38 cellular contexts compared by ENCODE assay signal in genomic region chr12:102939059-102939458, GRCh38. TPM values are rescaled to one million over a fixed set of nuclear protein-coding genes. Genes with fewer than 3 reads are reported as not detected.
"Had no signal": no experiment of that assay in that cellular context is flagged by ENCODE, and none has a peak within 500 bp of the region (broad histone marks: within the 10 kb centered on the region; RNA-seq: fewer than 3 reads in every experiment).

No MANE protein-coding gene starts in this region.

- H3K27ac Mint-ChIP-seq: activated B cell treated with CpG ODN at 0.5 μM for 24 hours; activated CD4-positive, alpha-beta memory T cell treated with anti-CD3 and anti-CD28 coated beads for 36 hours; activated CD4-positive, alpha-beta T cell treated with anti-CD3 and anti-CD28 coated beads, Interleukin-2, amount 10 ng/mL, durations not matched to agents 24 days and 14 days; activated CD8-positive, alpha-beta T cell treated with anti-CD3 and anti-CD28 coated beads for 36 hours; activated naive CD4-positive, alpha-beta T cell treated with anti-CD3 and anti-CD28 coated beads for 36 hours; activated naive CD4-positive, alpha-beta T cell treated with anti-CD3 and anti-CD28 coated beads, Interleukin-2, amount 50 U/mL, for 72 hours; activated naive CD8-positive, alpha-beta T cell treated with anti-CD3 and anti-CD28 coated beads for 36 hours; activated T-cell treated with anti-CD3 and anti-CD28 coated beads, Interleukin-2, amount 50 U/mL, for 72 hours; activated T-helper 1 cell treated with anti-CD3 and anti-CD28 coated beads, Interleukin-12 subunit alpha, Interleukin-12 subunit beta, Interleukin-2, Interleukin-4 antibody, amounts not matched to agents 30 ng/mL and 10 ng/mL and 1 ng/mL, durations not matched to agents 14 hours and 24 hours and 36 hours; activated T-helper 17 cell treated with anti-CD3 and anti-CD28 coated beads, Interleukin-2, amount 50 U/mL, for 72 hours; T-helper 1 cell treated with Interleukin-12 subunit alpha and Interleukin-12 subunit beta and Interleukin-4 antibody, amounts not matched to agents 30 μg/mL and 1 μg/mL, for 36 hours; T-helper 2 cell treated with Interferon-gamma antibody and Interleukin-4, amounts not matched to agents 5 μg/mL and 100 μg/mL, for 36 hours had no signal

- H3K4me1 Mint-ChIP-seq: activated B cell treated with CpG ODN at 0.5 μM for 24 hours; activated CD4-positive, alpha-beta T cell treated with anti-CD3 and anti-CD28 coated beads, Interleukin-2, amount 10 ng/mL, durations not matched to agents 24 days and 14 days; activated naive CD8-positive, alpha-beta T cell treated with anti-CD3 and anti-CD28 coated beads for 36 hours; activated T-helper 17 cell treated with anti-CD3 and anti-CD28 coated beads, Interleukin-2, amount 50 U/mL, for 72 hours had no signal

- H3K9me3 ChIP-seq: adrenal gland, body of pancreas had no signal

- H3K27ac ChIP-seq: adrenal gland, body of pancreas, brain microvascular endothelial cell, breast epithelium, VCaP had no signal

- H3K27me3 ChIP-seq: adrenal gland, body of pancreas, brain microvascular endothelial cell had no signal

- DNase-seq: activated B cell treated with CpG ODN at 0.5 μM for 24 hours; activated CD4-positive, alpha-beta memory T cell treated with anti-CD3 and anti-CD28 coated beads for 36 hours; activated CD4-positive, alpha-beta T cell treated with anti-CD3 and anti-CD28 coated beads for 4 hours; activated CD4-positive, alpha-beta T cell treated with anti-CD3 and anti-CD28 coated beads, Interleukin-2, amount 50 U/mL, for 1 hour; activated CD4-positive, alpha-beta T cell treated with anti-CD3 and anti-CD28 coated beads, Interleukin-2, amount 50 U/mL, for 4 hours; activated CD4-positive, CD25-positive, alpha-beta regulatory T cell treated with anti-CD3 and anti-CD28 coated beads, Interleukin-2, amount 50 U/mL, for 72 hours; activated CD8-positive, alpha-beta memory T cell treated with anti-CD3 and anti-CD28 coated beads, Interleukin-2, amount 50 U/mL, for 4 hours; activated CD8-positive, alpha-beta T cell treated with anti-CD3 and anti-CD28 coated beads for 36 hours; activated effector memory CD4-positive, alpha-beta T cell treated with anti-CD3 and anti-CD28 coated beads, Interleukin-2, amount 50 U/mL, for 16 hours; activated gamma-delta T cell treated with Interleukin-2 at 50 U/mL for 16 hours; activated naive CD4-positive, alpha-beta T cell; activated naive CD4-positive, alpha-beta T cell treated with anti-CD3 and anti-CD28 coated beads for 36 hours; activated naive CD4-positive, alpha-beta T cell treated with anti-CD3 and anti-CD28 coated beads, Interleukin-2, amount 50 U/mL, for 16 hours; activated naive CD8-positive, alpha-beta T cell treated with anti-CD3 and anti-CD28 coated beads for 36 hours; activated T-cell treated with anti-CD3 and anti-CD28 coated beads for 4 hours; activated T-cell treated with anti-CD3 and anti-CD28 coated beads, Interleukin-2, amount 50 U/mL, for 1 hour; activated T-cell treated with anti-CD3 and anti-CD28 coated beads, Interleukin-2, amount 50 U/mL, for 4 hours; activated T-cell treated with anti-CD3 and anti-CD28 coated beads, Interleukin-2, amount 50 U/mL, for 72 hours; adrenal gland; amniotic stem cell; aorta; body of pancreas; brain microvascular endothelial cell; central memory CD4-positive, alpha-beta T cell; T-helper 1 cell; T-helper 2 cell; T-helper 9 cell had no signal

- H3K4me3 Mint-ChIP-seq: activated B cell treated with CpG ODN at 0.5 μM for 24 hours; activated CD4-positive, alpha-beta memory T cell treated with anti-CD3 and anti-CD28 coated beads for 36 hours; activated CD4-positive, alpha-beta T cell treated with anti-CD3 and anti-CD28 coated beads, Interleukin-2, amount 10 ng/mL, durations not matched to agents 24 days and 14 days; activated CD8-positive, alpha-beta T cell treated with anti-CD3 and anti-CD28 coated beads for 36 hours; activated naive CD4-positive, alpha-beta T cell treated with anti-CD3 and anti-CD28 coated beads for 36 hours; activated naive CD8-positive, alpha-beta T cell treated with anti-CD3 and anti-CD28 coated beads for 36 hours; activated T-cell treated with anti-CD3 and anti-CD28 coated beads, Interleukin-2, amount 50 U/mL, for 4 hours; activated T-cell treated with anti-CD3 and anti-CD28 coated beads, Interleukin-2, amount 50 U/mL, for 72 hours; activated T-helper 1 cell treated with anti-CD3 and anti-CD28 coated beads, Interleukin-12 subunit alpha, Interleukin-12 subunit beta, Interleukin-2, Interleukin-4 antibody, amounts not matched to agents 30 ng/mL and 10 ng/mL and 1 ng/mL, durations not matched to agents 14 hours and 24 hours and 36 hours; activated T-helper 17 cell treated with anti-CD3 and anti-CD28 coated beads, Interleukin-2, amount 50 U/mL, for 72 hours; T-helper 1 cell treated with Interleukin-12 subunit alpha and Interleukin-12 subunit beta and Interleukin-4 antibody, amounts not matched to agents 30 μg/mL and 1 μg/mL, for 36 hours; T-helper 2 cell treated with Interferon-gamma antibody and Interleukin-4, amounts not matched to agents 5 μg/mL and 100 μg/mL, for 36 hours had no signal

- ATAC-seq: activated CD8-positive, alpha-beta T cell treated with anti-CD3 and anti-CD28 coated beads for 36 hours; activated naive CD4-positive, alpha-beta T cell treated with anti-CD3 and anti-CD28 coated beads, Interleukin-2, amount 50 U/mL, for 72 hours; activated T-cell treated with anti-CD3 and anti-CD28 coated beads, Interleukin-2, amount 50 U/mL, for 4 hours; activated T-cell treated with anti-CD3 and anti-CD28 coated beads, Interleukin-2, amount 50 U/mL, for 72 hours; activated T-helper 17 cell treated with anti-CD3 and anti-CD28 coated beads, Interleukin-2, amount 50 U/mL, for 72 hours; body of pancreas had no signal

- H3K36me3 ChIP-seq: adrenal gland, brain microvascular endothelial cell, breast epithelium had no signal

- H3K4me3 ChIP-seq: adrenal gland, body of pancreas, breast epithelium had no signal

- H3K4me1 ChIP-seq: adrenal gland, body of pancreas, breast epithelium had no signal

- H3K36me3 Mint-ChIP-seq: activated CD4-positive, alpha-beta memory T cell treated with anti-CD3 and anti-CD28 coated beads for 36 hours; activated naive CD8-positive, alpha-beta T cell treated with anti-CD3 and anti-CD28 coated beads for 36 hours had no signal

- H3K9me3 Mint-ChIP-seq: activated CD4-positive, alpha-beta memory T cell treated with anti-CD3 and anti-CD28 coated beads for 36 hours; activated CD4-positive, alpha-beta T cell treated with anti-CD3 and anti-CD28 coated beads, Interleukin-2, amount 10 ng/mL, durations not matched to agents 24 days and 14 days; activated naive CD4-positive, alpha-beta T cell treated with anti-CD3 and anti-CD28 coated beads for 36 hours; activated T-cell treated with anti-CD3 and anti-CD28 coated beads, Interleukin-2, amount 50 U/mL, for 4 hours; activated T-cell treated with anti-CD3 and anti-CD28 coated beads, Interleukin-2, amount 50 U/mL, for 72 hours; activated T-helper 1 cell treated with anti-CD3 and anti-CD28 coated beads, Interleukin-12 subunit alpha, Interleukin-12 subunit beta, Interleukin-2, Interleukin-4 antibody, amounts not matched to agents 30 ng/mL and 10 ng/mL and 1 ng/mL, durations not matched to agents 14 hours and 24 hours and 36 hours; activated T-helper 17 cell treated with anti-CD3 and anti-CD28 coated beads, Interleukin-2, amount 50 U/mL, for 72 hours; T-helper 1 cell treated with Interleukin-12 subunit alpha and Interleukin-12 subunit beta and Interleukin-4 antibody, amounts not matched to agents 30 μg/mL and 1 μg/mL, for 36 hours; T-helper 2 cell treated with Interferon-gamma antibody and Interleukin-4, amounts not matched to agents 5 μg/mL and 100 μg/mL, for 36 hours had no signal

RNA-seq across cellular contexts. Expression of gene ASCL1, which starts 18.4 kb away (rescaled TPM):
- total RNA-seq: activated B cell treated with CpG ODN at 0.5 μM for 24 hours; activated CD4-positive, alpha-beta memory T cell treated with anti-CD3 and anti-CD28 coated beads for 36 hours; activated CD8-positive, alpha-beta memory T cell treated with anti-CD3 and anti-CD28 coated beads for 36 hours; activated CD8-positive, alpha-beta T cell treated with anti-CD3 and anti-CD28 coated beads for 36 hours; activated naive CD4-positive, alpha-beta T cell treated with anti-CD3 and anti-CD28 coated beads for 36 hours; activated naive CD8-positive, alpha-beta T cell treated with anti-CD3 and anti-CD28 coated beads for 36 hours; activated T-cell treated with anti-CD3 and anti-CD28 coated beads, Interleukin-2, amount 50 U/mL, for 4 hours; activated T-cell treated with anti-CD3 and anti-CD28 coated beads, Interleukin-2, amount 50 U/mL, for 72 hours; activated T-helper 17 cell treated with anti-CD3 and anti-CD28 coated beads, Interleukin-2, amount 50 U/mL, for 72 hours; aorta; astrocyte; body of pancreas; cardiac septum had no signal

RNA-seq across cellular contexts. Expression of gene PAH, which starts 22.0 kb away (rescaled TPM):
- total RNA-seq: activated B cell treated with CpG ODN at 0.5 μM for 24 hours; activated CD4-positive, alpha-beta memory T cell treated with anti-CD3 and anti-CD28 coated beads for 36 hours; activated CD4-positive, alpha-beta T cell treated with anti-CD3 and anti-CD28 coated beads, Interleukin-2, amount 10 ng/mL, durations not matched to agents 24 days and 14 days; activated CD8-positive, alpha-beta memory T cell treated with anti-CD3 and anti-CD28 coated beads for 36 hours; activated CD8-positive, alpha-beta T cell treated with anti-CD3 and anti-CD28 coated beads for 36 hours; activated naive CD4-positive, alpha-beta T cell treated with anti-CD3 and anti-CD28 coated beads for 36 hours; activated naive CD8-positive, alpha-beta T cell treated with anti-CD3 and anti-CD28 coated beads for 36 hours; activated T-helper 1 cell treated with anti-CD3 and anti-CD28 coated beads, Interleukin-12 subunit alpha, Interleukin-12 subunit beta, Interleukin-2, Interleukin-4 antibody, amounts not matched to agents 30 ng/mL and 10 ng/mL and 1 ng/mL, durations not matched to agents 14 hours and 24 hours and 36 hours; aorta; astrocyte; cardiac septum had no signal
